ENCODE assay signal across 8 cellular contexts in genomic region chr11:5123802-5124521, GRCh38. TPM values are rescaled to one million over a fixed set of nuclear protein-coding genes. Genes with fewer than 3 reads are reported as not detected.
A peak's percentile ranks its signal among the peaks of the same experiment; 100 is the strongest.
DNase-seq lines count a peak whose midpoint lies in the region; ATAC-seq and TF ChIP-seq lines count a peak whose summit lies in the region.

No MANE protein-coding gene starts in this region.

- no peak for TF ChIP-seq POLR2A in adrenal gland (IDR thresholded peaks at IDR 0.05)

- H3K36me3 ChIP-seq in SJCRH30 (no peaks in the 10 kb centered on the region), adrenal gland (replicated peaks in 1 of 2) (no peaks in the 10 kb centered on the region)

- 3 to 13% (median 5%) methylated on average over 4 of the region's 4 CpGs for WGBS in adrenal gland, 4 donors
- WGBS in right cardiac atrium, result 5% methylated on average over 4 of the region's 4 CpGs

- H3K4me3 ChIP-seq in SJCRH30 (no peak overlapping the region), adrenal gland (no peak overlapping the region), right cardiac atrium (ENCODE audit: low read length) (no peak overlapping the region)

- H3K27me3 ChIP-seq in SJCRH30, result no peaks in the 10 kb centered on the region
- no peaks in the 10 kb centered on the region for H3K27me3 ChIP-seq in adrenal gland
- peaks cover 2% of the 10 kb centered on the region for H3K27me3 ChIP-seq in right cardiac atrium (ENCODE audit: control insufficient read depth, insufficient read depth)

- TF ChIP-seq CTCF in adrenal gland (IDR thresholded peaks at IDR 0.05), result peak; percentile 60 to 84 (median 75)

- no peaks in the 10 kb centered on the region for H3K4me1 ChIP-seq in SJCRH30
- no peaks in the 10 kb centered on the region for H3K4me1 ChIP-seq in adrenal gland (replicated peaks in 1 of 2)
- no peaks in the 10 kb centered on the region for H3K4me1 ChIP-seq in right cardiac atrium (ENCODE audit: control insufficient read depth, insufficient read depth, low read length)

- no peak overlapping the region for H3K27ac ChIP-seq in SJCRH30
- no peak overlapping the region for H3K27ac ChIP-seq in adrenal gland
- no peak overlapping the region for H3K27ac ChIP-seq in right cardiac atrium (ENCODE audit: low read length)

- intact Hi-C loops in adrenal gland (cut with DNase I) (loop anchor here in 1 of 2 donors (5.0 to 10.0 kb wide), 2 partner anchors 261 to 683 kb away; partner anchors contain the start of genes OR51M1 and OR52N2), right cardiac atrium (cut with DNase I) (loop anchor here in 3 of 4 donors (5.0 to 10.0 kb wide), 4 partner anchors 258 to 683 kb away; partner anchors contain the start of genes OR51M1 (in 3 of the 3) and OR52N2 (in 2 of the 3)), sciatic nerve (cut with DNase I) (no loop called here)

- H3K9me3 ChIP-seq in SJCRH30 (replicated peaks), result no peaks in the 10 kb centered on the region
- H3K9me3 ChIP-seq in adrenal gland (replicated peaks in 1 of 3), result no peaks in the 10 kb centered on the region
- H3K9me3 ChIP-seq in right cardiac atrium (ENCODE audit: control insufficient read depth, low read length), result no peaks in the 10 kb centered on the region

- peak; percentile 32 for DNase-seq in GDM1 (lab: John Stamatoyannopoulos, UW)
- DNase-seq in KG1 (lab: John Stamatoyannopoulos, UW), result peak; percentile 34
- peak; percentile 50 to 78 for DNase-seq in SJCRH30
- DNase-seq in adrenal gland, result peak; percentile 43 to 87 (median 67)
- peak; percentile 44 to 60 (median 59) for DNase-seq in right cardiac atrium
- DNase-seq in sciatic nerve (ENCODE audit: low spot score), result peak; percentile 66
- no peak for DNase-seq in 8988T

- peak; percentile 95 for ATAC-seq in GM21619 (IDR thresholded peaks at IDR 0.05; ENCODE audit: unreplicated experiment)
- peak; percentile 63 to 72 for ATAC-seq in right cardiac atrium
- ATAC-seq in sciatic nerve, result peak; percentile 75

RNA-seq across cellular contexts. Expression of gene OR52A5, which starts 14.2 kb away (rescaled TPM):
- total RNA-seq in SJCRH30 (2014; rRNA removed; shearing (Covaris generic)), result not detected in 2 replicates
- total RNA-seq in adrenal gland (not detected), right cardiac atrium (not detected), sciatic nerve (not detected)
- polyA plus RNA-seq in adrenal gland (not detected), right cardiac atrium (not detected)

RNA-seq across cellular contexts. Expression of gene OR52A1, which starts 30.6 kb away (rescaled TPM):
- total RNA-seq in SJCRH30 (2014; rRNA removed; shearing (Covaris generic)), result not detected in 2 replicates
- total RNA-seq in adrenal gland (not detected), right cardiac atrium (not detected), sciatic nerve (not detected)
- polyA plus RNA-seq in adrenal gland (not detected), right cardiac atrium (not detected)

RNA-seq across cellular contexts. Expression of gene OR52E1, which starts 54.6 kb away (rescaled TPM):
- not detected in 2 replicates for total RNA-seq in SJCRH30 (2014; rRNA removed; shearing (Covaris generic))
- total RNA-seq in adrenal gland, result not detected
- not detected for polyA plus RNA-seq in adrenal gland
- total RNA-seq in right cardiac atrium, result not detected
- not detected for polyA plus RNA-seq in right cardiac atrium
- total RNA-seq in sciatic nerve, result not detected
